19 cellular contexts compared by ENCODE assay signal in the genomic region with DNA sequence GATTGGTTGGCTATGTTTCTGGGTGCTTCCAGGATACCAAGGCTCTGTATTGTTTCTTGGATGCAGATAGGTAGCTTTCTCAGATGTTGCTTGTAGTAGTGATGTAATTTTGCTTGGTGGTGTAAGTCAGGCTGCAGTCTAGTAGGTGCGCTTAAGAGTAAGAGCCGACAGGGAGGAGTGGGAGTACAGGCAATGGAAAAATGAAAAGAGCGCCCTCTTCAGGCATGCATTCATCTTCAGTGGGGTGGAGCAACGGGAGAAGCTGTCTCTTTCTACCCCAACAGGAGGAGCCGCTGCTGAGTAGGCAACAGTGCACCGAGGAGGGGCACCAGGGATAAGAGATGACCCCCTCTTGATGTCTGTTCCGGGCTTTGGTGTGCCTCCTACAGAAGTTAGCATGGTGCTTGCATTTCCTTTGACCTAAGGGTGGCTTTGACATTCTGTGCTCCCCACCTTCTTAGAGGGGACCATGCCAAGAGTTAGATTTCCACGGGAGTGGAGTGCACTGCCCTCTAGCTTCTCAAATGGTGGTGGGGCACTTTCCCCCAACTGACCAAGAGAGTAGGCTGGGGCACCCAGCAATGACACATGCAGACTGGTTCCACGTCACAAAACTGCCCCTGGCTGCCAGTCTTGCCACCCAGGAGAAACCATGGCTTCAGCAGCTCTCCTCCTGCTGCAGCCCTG. TPM values are rescaled to one million over a fixed set of nuclear protein-coding genes. Genes with fewer than 3 reads are reported as not detected.
DNase-seq lines count a peak whose midpoint lies in the region; ATAC-seq and TF ChIP-seq lines count a peak whose summit lies in the region.
"Had no signal": no experiment of that assay in that cellular context is flagged by ENCODE, and none has a peak within 500 bp of the region (broad histone marks: within the 10 kb centered on the region; RNA-seq: fewer than 3 reads in every experiment).

No MANE protein-coding gene starts in this region.

- no TSS peak for BruUV-seq in Panc1 (replicated peaks; lab: Mats Ljungman, UMichigan)

- peak; percentile 77 for DNase-seq in H9
- DNase-seq in Panc1 (ENCODE audit: low read depth, low spot score), result no peak
- no peak for DNase-seq in fibroblast of mammary gland (ENCODE audit: low read depth)
- DNase-seq in SKM-1 treated with dmso at 0.1 percent for 144 hours (lab: John Stamatoyannopoulos, UW; ENCODE audit: unreplicated experiment), result no peak
- DNase-seq in stimulated activated CD8-positive, alpha-beta memory T cell treated with anti-CD3 and anti-CD28 coated beads, Interleukin-4, amount 100 ng/mL, for 48 hours, result no peak
- DNase-seq in body of pancreas, result no peak
- no peak for DNase-seq in CD14-positive monocyte (ENCODE audit: low spot score)
- DNase-seq: DMS79, head of caudate nucleus, NCI-H1048, NCI-H2171, psoas muscle had no signal

- H2BK5ac ChIP-seq in H9 (ENCODE audit: insufficient read length, low read length), result no peak overlapping the region

- no peak overlapping the region for H3K56ac ChIP-seq in H9 (ENCODE audit: insufficient read length, low read depth, low read length)

- peaks cover 26 to 28% of the 10 kb centered on the region in 2 experiments for H3K4me1 Mint-ChIP-seq in H9
- peaks cover 5% of the 10 kb centered on the region for H3K4me1 Mint-ChIP-seq in CD14-positive monocyte

- ATAC-seq in Panc1 (no peak), body of pancreas (no peak)
- ATAC-seq: left lobe of liver, psoas muscle had no signal

- peaks cover 3 to 5% of the 10 kb centered on the region in 2 experiments; a peak in 1 of 5 replicates for H3K9me3 Mint-ChIP-seq in H9
- peaks cover 6 to 30% (median 13%) of the 10 kb centered on the region in 7 donors for H3K9me3 Mint-ChIP-seq in CD14-positive monocyte
- H3K9me3 Mint-ChIP-seq: activated naive CD4-positive, alpha-beta T cell treated with anti-CD3 and anti-CD28 coated beads, Interleukin-2, amount 50 U/mL, for 24 hours; central memory CD8-positive, alpha-beta T cell had no signal

- H2AK5ac ChIP-seq in H9 (ENCODE audit: insufficient read length, low read length), result no peak overlapping the region

- H3K9ac ChIP-seq in H9 (ENCODE audit: extremely low read depth, insufficient read length, low read length), result no peak overlapping the region
- H3K9ac ChIP-seq: BLaER1 had no signal

- H3K4me3 ChIP-seq in Panc1 (ENCODE audit: low read depth in 2 of 2, low read length in 2 of 2) (no peak overlapping the region), fibroblast of mammary gland (ENCODE audit: control insufficient read depth, low read depth, low read length) (no peak overlapping the region), body of pancreas (no peak overlapping the region)
- H3K4me3 ChIP-seq: BLaER1, psoas muscle, SJCRH30, suprapubic skin had no signal

- no peaks in the 10 kb centered on the region for H3K79me2 ChIP-seq in H9 (ENCODE audit: insufficient read depth, low read length)

- H3K27ac Mint-ChIP-seq in H9 (no peak overlapping the region), CD14-positive monocyte (no peak overlapping the region)
- H3K27ac Mint-ChIP-seq: activated naive CD4-positive, alpha-beta T cell treated with anti-CD3 and anti-CD28 coated beads, Interleukin-2, amount 50 U/mL, for 24 hours had no signal

- no peaks in the 10 kb centered on the region; a peak in 1 of 7 replicates for H3K36me3 Mint-ChIP-seq in H9 (ENCODE audit: insufficient read depth in 1 of 3, low read depth in 3 of 3)
- no peaks in the 10 kb centered on the region for H3K36me3 Mint-ChIP-seq in CD14-positive monocyte

- no peak overlapping the region for H4K5ac ChIP-seq in H9 (ENCODE audit: insufficient read length, low read depth, low read length)

- H3K23ac ChIP-seq in H9 (ENCODE audit: insufficient read length, low read depth, low read length), result no peak overlapping the region

- H3K4me3 Mint-ChIP-seq in H9 (no peak overlapping the region), CD14-positive monocyte (no peak overlapping the region)
- H3K4me3 Mint-ChIP-seq: activated naive CD4-positive, alpha-beta T cell treated with anti-CD3 and anti-CD28 coated beads, Interleukin-2, amount 50 U/mL, for 24 hours; central memory CD8-positive, alpha-beta T cell had no signal

- H3K9me3 ChIP-seq in H9 (ENCODE audit: control insufficient read depth, low read depth, low read length), result no peaks in the 10 kb centered on the region
- no peaks in the 10 kb centered on the region for H3K9me3 ChIP-seq in Panc1 (ENCODE audit: control insufficient read depth, insufficient read depth, low read depth, low read length)
- H3K9me3 ChIP-seq in body of pancreas, result no peaks in the 10 kb centered on the region
- H3K9me3 ChIP-seq: BLaER1, psoas muscle, SJCRH30, suprapubic skin had no signal

- no peaks in the 10 kb centered on the region for H4K20me1 ChIP-seq in H9 (ENCODE audit: control insufficient read depth, insufficient read depth, insufficient read length)
- H4K20me1 ChIP-seq: BLaER1 had no signal

- H3K14ac ChIP-seq in H9 (ENCODE audit: insufficient read depth, low read length), result no peak overlapping the region

- H3K27me3 ChIP-seq in H9 (ENCODE audit: insufficient read depth, low read length) (no peaks in the 10 kb centered on the region), Panc1 (ENCODE audit: control insufficient read depth, insufficient read depth, low read length) (no peaks in the 10 kb centered on the region; the same call in 1 of the 2 replicates), body of pancreas (peaks cover 0 to 3% of the 10 kb centered on the region in 2 donors)
- H3K27me3 ChIP-seq: BLaER1 had no signal

- H3K79me1 ChIP-seq in H9 (ENCODE audit: insufficient read depth, low read depth, low read length, poor library complexity, severe bottlenecking), result no peaks in the 10 kb centered on the region

- H3K27me3 Mint-ChIP-seq in H9 (ENCODE audit: low read depth), result peaks cover 2% of the 10 kb centered on the region
- peaks cover 4 to 16% (median 5%) of the 10 kb centered on the region in 3 donors for H3K27me3 Mint-ChIP-seq in CD14-positive monocyte (ENCODE audit: low read depth in 3 of 3)
- H3K27me3 Mint-ChIP-seq: activated naive CD4-positive, alpha-beta T cell treated with anti-CD3 and anti-CD28 coated beads, Interleukin-2, amount 50 U/mL, for 24 hours had no signal

- no peak overlapping the region for H2BK20ac ChIP-seq in H9 (ENCODE audit: low read depth, low read length, poor library complexity, severe bottlenecking)

- peaks cover 3% of the 10 kb centered on the region; the same call in 1 of the 2 replicates for H3K4me1 ChIP-seq in H9 (ENCODE audit: insufficient read depth, low read length)
- no peaks in the 10 kb centered on the region for H3K4me1 ChIP-seq in Panc1 (ENCODE audit: control insufficient read depth, insufficient read depth, low read length)
- H3K4me1 ChIP-seq in body of pancreas, result no peaks in the 10 kb centered on the region
- H3K4me1 ChIP-seq: BLaER1, psoas muscle, SJCRH30, suprapubic skin had no signal

- H3K27ac ChIP-seq in C4-2B, result no peak overlapping the region
- no peak overlapping the region for H3K27ac ChIP-seq in H9 (ENCODE audit: insufficient read length, low read depth, low read length)
- H3K27ac ChIP-seq in Panc1 (ENCODE audit: low read length), result no peak overlapping the region
- no peak overlapping the region for H3K27ac ChIP-seq in body of pancreas
- H3K27ac ChIP-seq: BLaER1, psoas muscle, SJCRH30, suprapubic skin had no signal

- no peak overlapping the region for H3T11ph ChIP-seq in H9 (ENCODE audit: low read length)

- H3K23me2 ChIP-seq in H9 (ENCODE audit: insufficient read length, low read depth, low read length, poor library complexity, severe bottlenecking), result no peaks in the 10 kb centered on the region

- H2AFZ ChIP-seq in H9 (ENCODE audit: low read length), result no peak overlapping the region

- no peak overlapping the region for H4K91ac ChIP-seq in H9 (ENCODE audit: insufficient read length, low read depth, low read length)

- H2BK15ac ChIP-seq in H9 (ENCODE audit: low read depth, low read length), result no peak overlapping the region

- no peak overlapping the region for H3K4ac ChIP-seq in H9 (ENCODE audit: low read depth, low read length)

- TF ChIP-seq CTCF in C4-2B (conservative IDR thresholded peaks at IDR 0.05), result peak; percentile 40
- peak; percentile 81 for TF ChIP-seq CTCF in H9 (conservative IDR thresholded peaks at IDR 0.05)
- peak; percentile 34 for TF ChIP-seq CTCF in Panc1 (IDR thresholded peaks at IDR 0.05)
- TF ChIP-seq CTCF in fibroblast of mammary gland (conservative IDR thresholded peaks at IDR 0.05; ENCODE audit: control insufficient read depth, insufficient read depth, low read depth, low read length), result peak; percentile 13
- no peak for TF ChIP-seq CTCF in body of pancreas (IDR thresholded peaks at IDR 0.05)
- no peak for TF ChIP-seq CTCF in CD14-positive monocyte (IDR thresholded peaks at IDR 0.05)

- no peak overlapping the region for H2BK120ac ChIP-seq in H9 (ENCODE audit: low read depth, low read length, poor library complexity, severe bottlenecking)

- no peaks in the 10 kb centered on the region for H3K36me3 ChIP-seq in Panc1 (ENCODE audit: control insufficient read depth, insufficient read depth, low read length)
- H3K36me3 ChIP-seq in body of pancreas (replicated peaks in 1 of 2; ENCODE audit: insufficient read depth in 1 of 2, low read depth in 2 of 2), result no peaks in the 10 kb centered on the region
- H3K36me3 ChIP-seq: BLaER1, SJCRH30, suprapubic skin had no signal

- intact Hi-C loops in Panc1 (cut with micrococcal nuclease; ENCODE audit: unreplicated experiment) (no loop called here), body of pancreas (cut with DNase I) (no loop called here), CD14-positive monocyte (cut with micrococcal nuclease) (no loop called here)

- POLR2A ChIA-PET in Panc1 (lab: Charles Lee), result no interaction called here

- H2BK12ac ChIP-seq in H9 (ENCODE audit: insufficient read length, low read depth, low read length), result no peak overlapping the region

- CTCF ChIA-PET in Panc1 (lab: Charles Lee), result interaction anchor here (0.7 kb wide), 1 partner anchor 186 kb away, joined by 4 read pairs; no protein-coding TSS in a partner anchor

- no peak for TF ChIP-seq POLR2A in body of pancreas (IDR thresholded peaks at IDR 0.05)

- H3K18ac ChIP-seq in H9 (ENCODE audit: insufficient read length, low read depth, low read length), result no peak overlapping the region

- whole genome bisulfite sequencing in H9 (ENCODE audit: extremely low coverage, insufficient read length, low lambda C conversion rate), result no CpG with 5 or more reads among the region's 9 CpGs
- 38 to 59% methylated on average over 6 to 9 of the region's 9 CpGs for WGBS in body of pancreas, 2 donors

- no peak overlapping the region for H3K4me2 ChIP-seq in H9 (ENCODE audit: insufficient read depth, insufficient read length, low read length)
- H3K4me2 ChIP-seq: BLaER1 had no signal

- in situ Hi-C loops in Panc1 (cut with HindIII; ENCODE audit: low pct_unique_long_range_greater_than_20kb, low sequenced_read_pairs), result no loop called here

- H4K8ac ChIP-seq in H9 (replicated peaks; ENCODE audit: insufficient read length, low read depth, low read length), result no peak overlapping the region

RNA-seq across cellular contexts. Expression of gene ZNF783, which starts 56.1 kb away (rescaled TPM):
- total RNA-seq in H9 (2021) (13.5 and 13.6 TPM in 2 replicates), Panc1 (2021; ENCODE audit: unreplicated experiment) (16.6 TPM), body of pancreas (10 to 100 TPM; 12.5 to 17.5 TPM)
- 13.6 TPM for polyA plus RNA-seq in Panc1 (2012; ENCODE audit: insufficient read length)
- 1 to 10 TPM; 1.2 to 1.5 TPM for polyA plus RNA-seq in CD14-positive monocyte

Comparison
In these comparisons a context has a peak if more than half of its experiments do, and no peak if none do; other contexts are left out.
1. CTCF ChIP-seq: peak in C4-2B (single experiment), H9 (single experiment), Panc1 (single experiment) and fibroblast of mammary gland (single experiment); none in body of pancreas (0 of 7) and CD14-positive monocyte (single experiment).